Comparison of ENCODE assay signal across 20 cellular contexts in genomic region chr1:228238461-228238860, GRCh38. TPM values are rescaled to one million over a fixed set of nuclear protein-coding genes. Genes with fewer than 3 reads are reported as not detected.
DNase-seq lines count a peak whose midpoint lies in the region; ATAC-seq, FAIRE-seq and TF ChIP-seq lines count a peak whose summit lies in the region.
"Had no signal": no experiment of that assay in that cellular context is flagged by ENCODE, and none has a peak within 500 bp of the region (broad histone marks: within the 10 kb centered on the region; RNA-seq: fewer than 3 reads in every experiment).

No MANE protein-coding gene starts in this region.

- TF ChIP-seq CTCF in K562 (IDR thresholded peaks at IDR 0.05 in 2 of 3, conservative IDR thresholded peaks at IDR 0.05 in 1 of 3; ENCODE audit: insufficient read depth in 2 of 3, low read depth in 1 of 3, low read length in 3 of 3) = no peak
- no peak for TF ChIP-seq CTCF in endothelial cell (IDR thresholded peaks at IDR 0.05; ENCODE audit: unreplicated experiment)
- no peak for TF ChIP-seq CTCF in esophagus muscularis mucosa (IDR thresholded peaks at IDR 0.05)

- H3K36me3 Mint-ChIP-seq in endothelial cell (ENCODE audit: low read depth, unreplicated experiment) = peaks cover 41% of the 10 kb centered on the region

- no peak overlapping the region for H3K4me2 ChIP-seq in K562 (ENCODE audit: insufficient read depth, low read length)

- H3K4me1 Mint-ChIP-seq in endothelial cell (ENCODE audit: unreplicated experiment) = no peaks in the 10 kb centered on the region

- no peak overlapping the region for H3K9ac ChIP-seq in K562 (ENCODE audit: insufficient read depth in 1 of 2, low read depth in 2 of 2, low read length in 2 of 2)
- H3K9ac ChIP-seq in skeletal muscle tissue (ENCODE audit: low read depth in 1 of 3, low read length in 3 of 3) = no peak overlapping the region

- TF ChIP-seq RAD21 in K562 (CRISPR knock-in tag; conservative IDR thresholded peaks at IDR 0.05 in 1 of 2, IDR thresholded peaks at IDR 0.05 in 1 of 2) = no peak

- no peak overlapping the region for H3K27ac Mint-ChIP-seq in endothelial cell (ENCODE audit: unreplicated experiment)
- H3K27ac Mint-ChIP-seq: CD4-positive, alpha-beta T cell; HFFc6 had no signal

- H3K27me3 ChIP-seq in K562 (ENCODE audit: control insufficient read depth in 2 of 2, insufficient read depth in 2 of 2, low read length in 2 of 2) (no peaks in the 10 kb centered on the region), skeletal muscle tissue (ENCODE audit: control insufficient read depth in 3 of 3, insufficient read depth in 3 of 3, low read length in 3 of 3) (no peaks in the 10 kb centered on the region), esophagus muscularis mucosa (peaks cover 0 to 10% (median 0%) of the 10 kb centered on the region in 4 donors)
- H3K27me3 ChIP-seq: BE2C had no signal

- no TSS peak for BruUV-seq in K562 (replicated peaks; lab: Mats Ljungman, UMichigan)

- POLR2A ChIA-PET in K562 (lab: Yijun Ruan, JAX) = no interaction called here

- H3K4me1 ChIP-seq in K562 (replicated peaks in 1 of 2; ENCODE audit: control insufficient read depth in 2 of 2, insufficient read depth in 2 of 2, low read length in 2 of 2) (no peaks in the 10 kb centered on the region), skeletal muscle tissue (ENCODE audit: control insufficient read depth in 3 of 3, insufficient read depth in 3 of 3, low read length in 3 of 3) (peaks cover 39 to 46% (median 43%) of the 10 kb centered on the region in 3 donors), esophagus muscularis mucosa (no peaks in the 10 kb centered on the region)
- H3K4me1 ChIP-seq: BE2C, Caco-2, HAP-1 had no signal

- 11% methylated on average over 3 of the region's 3 CpGs for WGBS in K562 (ENCODE audit: insufficient coverage, low coverage, missing lambda C conversion rate)
- 69% methylated on average over 3 of the region's 3 CpGs for WGBS in esophagus muscularis mucosa

- peaks cover 5% of the 10 kb centered on the region; the same call in 1 of the 3 replicates for H3K36me3 ChIP-seq in K562 (ENCODE audit: control insufficient read depth, insufficient read depth, low read length)
- peaks cover 47 to 61% (median 53%) of the 10 kb centered on the region in 3 donors for H3K36me3 ChIP-seq in skeletal muscle tissue (ENCODE audit: control insufficient read depth in 3 of 3, insufficient read depth in 3 of 3, low read length in 3 of 3)
- peaks cover 0 to 49% (median 2%) of the 10 kb centered on the region in 4 donors for H3K36me3 ChIP-seq in esophagus muscularis mucosa
- H3K36me3 ChIP-seq: BE2C, HAP-1 had no signal

- no peaks in the 10 kb centered on the region for H3K79me2 ChIP-seq in K562 (ENCODE audit: control insufficient read depth, insufficient read depth, low read length)

- peaks cover 6% of the 10 kb centered on the region for H3K9me3 Mint-ChIP-seq in endothelial cell (ENCODE audit: unreplicated experiment)

- ATAC-seq in K562 = no peak

- H3K9me3 ChIP-seq in K562 (replicated peaks; ENCODE audit: control insufficient read depth, insufficient read depth, low read depth, low read length) (peaks cover 9% of the 10 kb centered on the region), skeletal muscle tissue (ENCODE audit: control insufficient read depth in 3 of 3, low read length in 3 of 3) (peaks cover 0 to 7% (median 0%) of the 10 kb centered on the region in 3 donors), esophagus muscularis mucosa (peaks cover 0 to 29% (median 26%) of the 10 kb centered on the region in 4 donors)
- H3K9me3 ChIP-seq: BE2C had no signal

- H2AFZ ChIP-seq in K562 (ENCODE audit: low read depth, low read length) = no peak overlapping the region

- FAIRE-seq in HTR-8/SVneo (lab: Jason Lieb, UNC) (peak; percentile 90), K562 (lab: Jason Lieb, UNC) (no peak)
- FAIRE-seq: A204.1, GM19239 had no signal

- peak overlapping the region; percentile 29 for H3K4me3 Mint-ChIP-seq in endothelial cell (ENCODE audit: unreplicated experiment)
- H3K4me3 Mint-ChIP-seq: CD4-positive, alpha-beta T cell; HFFc6 had no signal

- no peaks in the 10 kb centered on the region for H3K9me1 ChIP-seq in K562 (ENCODE audit: control insufficient read depth, insufficient read depth, low read length)

- H3K27ac ChIP-seq in K562 (ENCODE audit: extremely low read depth, low read depth, low read length) (no peak overlapping the region), skeletal muscle tissue (ENCODE audit: low read depth, low read length) (no peak overlapping the region), esophagus muscularis mucosa (replicated peaks in 1 of 4) (no peak overlapping the region)

- no peak for TF ChIP-seq POLR2A in K562 (conservative IDR thresholded peaks at IDR 0.05)
- no peak for TF ChIP-seq POLR2A in esophagus muscularis mucosa (IDR thresholded peaks at IDR 0.05; ENCODE audit: low read depth)

- no peaks in the 10 kb centered on the region for H4K20me1 ChIP-seq in K562 (replicated peaks; ENCODE audit: control insufficient read depth, insufficient read depth, low read length)

- CTCF ChIA-PET in K562 (lab: Yijun Ruan, JAX; ENCODE audit: low intra/inter-chr PET ratio) = no interaction called here

- intact Hi-C loops in K562 (cut with micrococcal nuclease) (no loop called here), esophagus muscularis mucosa (cut with DNase I) (no loop called here)

- H3K4me3 ChIP-seq in K562 (no peak overlapping the region), skeletal muscle tissue (ENCODE audit: low read length in 3 of 3) (peak overlapping the region in 2 of 3 donors; percentile 1 to 23), esophagus muscularis mucosa (no peak overlapping the region)
- H3K4me3 ChIP-seq: HAP-1 had no signal

- in situ Hi-C loops in K562 (cut with MboI) = no loop called here

- DNase-seq in HTR-8/SVneo (ENCODE audit: insufficient read length, low spot score) (no peak), K562 (ENCODE audit: extremely low read depth in 1 of 4, low spot score in 3 of 4) (no peak), endothelial cell (ENCODE audit: low spot score) (no peak), esophagus muscularis mucosa (ENCODE audit: extremely low spot score) (no peak), ecto neural progenitor cell (ENCODE audit: low spot score) (no peak)
- DNase-seq in central memory CD4-positive, alpha-beta T cell = no peak
- DNase-seq in effector CD8-positive, alpha-beta T cell (lab: John Stamatoyannopoulos, UW) = no peak
- DNase-seq: ACHN; BE2C; C1 segment of cervical spinal cord; Caco-2; CD4-positive, alpha-beta T cell; DMS153; DMS79; GDM1; HFFc6 had no signal

- TF ChIP-seq EP300 in K562 (IDR thresholded peaks at IDR 0.05; ENCODE audit: low read length) (no peak), esophagus muscularis mucosa (IDR thresholded peaks at IDR 0.05) (no peak)

- H3K27me3 Mint-ChIP-seq in endothelial cell (ENCODE audit: unreplicated experiment) = peaks cover 4% of the 10 kb centered on the region
- H3K27me3 Mint-ChIP-seq: CD4-positive, alpha-beta T cell had no signal

TF ChIP-seq in K562, 482 proteins besides CTCF, POLR2A, EP300 and RAD21:
- no peak for TF ChIP-seq ZNF551 (CRISPR knock-in tag; IDR thresholded peaks at IDR 0.05)
- TF ChIP-seq ZNF124 (CRISPR knock-in tag; IDR thresholded peaks at IDR 0.05) = no peak
- TF ChIP-seq HCFC1 (IDR thresholded peaks at IDR 0.05; ENCODE audit: low read depth, low read length) = no peak
- TF ChIP-seq HDGF (IDR thresholded peaks at IDR 0.05) = 0 out of 2 replicates have a peak, but pooled peaks have one; percentile 78
- TF ChIP-seq TSC22D4 (tag; IDR thresholded peaks at IDR 0.05) = 0 out of 2 replicates have a peak, but pooled peaks have one; percentile 8
- 0 out of 2 replicates have a peak, but pooled peaks have one; percentile 11 for TF ChIP-seq ELF4 (CRISPR knock-in tag; IDR thresholded peaks at IDR 0.05)
TF ChIP-seq in K562: peak in this region for 3.

RNA-seq across cellular contexts. Expression of gene OBSCN, which starts 30.6 kb away (rescaled TPM):
- 22.3 and 52.9 TPM in 2 replicates for total RNA-seq in K562 (2011; cell fraction: chromatin; rRNA removed; ENCODE audit: low replicate concordance)
- 25.5 and 27.1 TPM in 2 replicates for total RNA-seq in K562 (2011; cell fraction: nucleolus; rRNA removed)
- 20.5 and 20.6 TPM in 2 replicates for total RNA-seq in K562 (2011; cell fraction: nucleoplasm; rRNA removed)
- total RNA-seq in K562 (2014; rRNA removed) (11.8 and 12.0 TPM in 2 replicates), K562 (2014; rRNA removed; fragmentation: Illumina TruSeq; extraction: Trizol) (0.83 and 1.7 TPM in 2 replicates), K562 (2015; rRNA removed; fragmentation: Illumina TruSeq; extraction: Trizol) (4.1 and 5.0 TPM in 2 replicates), K562 (2021) (17.4 and 19.7 TPM in 2 replicates), endothelial cell (ENCODE audit: unreplicated experiment) (16.9 TPM), skeletal muscle tissue (460 TPM), esophagus muscularis mucosa (10 to 100 TPM; 12.6 to 31.4 (median 17.8) TPM)
- polyA plus RNA-seq in K562 (2011; rRNA removed) (3.4 and 5.6 TPM in 2 replicates), K562 (2014; fragmentation: Illumina TruSeq; extraction: Trizol) (3.6 and 6.9 TPM in 2 replicates), K562 (2014; fragmentation: Nextera tagmentation; extraction: Ambion mirVana) (under 1 TPM; 0.18 to 0.29 TPM), K562 (2014; rRNA removed) (11.1 and 12.5 TPM in 2 replicates)
- 3.0 and 8.2 TPM in 2 replicates for polyA plus RNA-seq in K562 (2011; cell fraction: cytosol; rRNA removed)
- 22.5 and 42.0 TPM in 2 replicates for polyA plus RNA-seq in K562 (2011; cell fraction: nucleus; rRNA removed)
- 15.8 and 26.7 TPM in 2 replicates for polyA plus RNA-seq in K562 (2012)
- polyA minus RNA-seq in K562 (2011; rRNA and poly(A)+ RNA removed) = 3.4 TPM in 2 replicates
- polyA minus RNA-seq in K562 (2011; cell fraction: cytosol; rRNA and poly(A)+ RNA removed) = 8.2 and 10.9 TPM in 2 replicates
- 7.0 and 7.1 TPM in 2 replicates for polyA minus RNA-seq in K562 (2011; cell fraction: nucleus; rRNA and poly(A)+ RNA removed)

Comparison
In these comparisons a context has a peak if more than half of its experiments do, and no peak if none do; other contexts are left out.
1. H3K4me3 ChIP-seq: peak in skeletal muscle tissue (2 of 3); none in K562 (single experiment) and esophagus muscularis mucosa (0 of 4).